9 cellular contexts compared by ENCODE assay signal in genomic region chr18:11500153-11501122, GRCh38.
DNase-seq lines count a peak whose midpoint lies in the region; ATAC-seq and TF ChIP-seq lines count a peak whose summit lies in the region.
"Had no signal": no experiment of that assay in that cellular context is flagged by ENCODE, and none has a peak within 500 bp of the region (broad histone marks: within the 10 kb centered on the region; RNA-seq: fewer than 3 reads in every experiment).

No MANE protein-coding gene starts in this region.

- ATAC-seq in GM21786 (IDR thresholded peaks at IDR 0.05; ENCODE audit: unreplicated experiment) (peak; percentile 80), HG02981 (IDR thresholded peaks at IDR 0.05; ENCODE audit: unreplicated experiment) (no peak)

- no peaks in the 10 kb centered on the region for H3K36me3 ChIP-seq in WERI-Rb-1
- H3K36me3 ChIP-seq in effector memory CD4-positive, alpha-beta T cell (ENCODE audit: control insufficient read depth, insufficient read depth, low read length) = no peaks in the 10 kb centered on the region

- no peak for TF ChIP-seq CTCF in foreskin fibroblast (IDR thresholded peaks at IDR 0.05; ENCODE audit: low read depth, low read length)
- no peak for TF ChIP-seq CTCF in WERI-Rb-1 (IDR thresholded peaks at IDR 0.05; ENCODE audit: low read depth, low read length)

- no peak overlapping the region for H3K4me3 ChIP-seq in foreskin fibroblast (ENCODE audit: low read depth in 1 of 2, low read length in 2 of 2)
- no peak overlapping the region for H3K4me3 ChIP-seq in WERI-Rb-1 (ENCODE audit: low read depth, low read length)
- H3K4me3 ChIP-seq in effector memory CD4-positive, alpha-beta T cell (ENCODE audit: insufficient read depth, low read depth, low read length, poor library complexity, severe bottlenecking) = no peak overlapping the region

- H3K9me3 ChIP-seq in WERI-Rb-1 (ENCODE audit: severe bottlenecking) = no peaks in the 10 kb centered on the region
- H3K9me3 ChIP-seq in effector memory CD4-positive, alpha-beta T cell (ENCODE audit: control insufficient read depth, low read length) = no peaks in the 10 kb centered on the region

- no peak overlapping the region for H3K27ac ChIP-seq in WERI-Rb-1
- no peak overlapping the region for H3K27ac ChIP-seq in effector memory CD4-positive, alpha-beta T cell (ENCODE audit: insufficient read depth, low read length, poor library complexity, severe bottlenecking)

- peak; percentile 83 for DNase-seq in AG08396 (ENCODE audit: low spot score)
- peak; percentile 71 for DNase-seq in NCI-H460 (ENCODE audit: extremely low read depth, low read depth)
- DNase-seq in foreskin fibroblast = peak; percentile 98
- DNase-seq in anterior cingulate cortex (lab: John Stamatoyannopoulos, UW) = no peak
- no peak for DNase-seq in WERI-Rb-1
- DNase-seq in effector memory CD4-positive, alpha-beta T cell = no peak
- DNase-seq: activated CD4-positive, CD25-positive, alpha-beta regulatory T cell had no signal

- H3K4me1 ChIP-seq in effector memory CD4-positive, alpha-beta T cell (ENCODE audit: control insufficient read depth, insufficient read depth, low read length, poor library complexity, severe bottlenecking) = no peaks in the 10 kb centered on the region

- peaks cover 6% of the 10 kb centered on the region for H3K27me3 ChIP-seq in WERI-Rb-1 (ENCODE audit: insufficient read depth, low read depth, severe bottlenecking)
- no peaks in the 10 kb centered on the region for H3K27me3 ChIP-seq in effector memory CD4-positive, alpha-beta T cell (replicated peaks; ENCODE audit: control insufficient read depth, insufficient read depth, low read length, poor library complexity, severe bottlenecking)

Comparison
In these comparisons a context has a peak if more than half of its experiments do, and no peak if none do; other contexts are left out.
1. DNase-seq: peak in AG08396 (single experiment), NCI-H460 (single experiment) and foreskin fibroblast (2 of 2); none in anterior cingulate cortex (0 of 58), WERI-Rb-1 (single experiment) and effector memory CD4-positive, alpha-beta T cell (0 of 3).